In genomic region chr7:157211710-157212109, GRCh38 we compare ENCODE assay signal across 12 cellular contexts.
DNase-seq lines count a peak whose midpoint lies in the region; ATAC-seq and TF ChIP-seq lines count a peak whose summit lies in the region.
"Had no signal": no experiment of that assay in that cellular context is flagged by ENCODE, and none has a peak within 500 bp of the region (broad histone marks: within the 10 kb centered on the region; RNA-seq: fewer than 3 reads in every experiment).

No MANE protein-coding gene starts in this region.

- DNase-seq in AG08396 (ENCODE audit: low spot score): peak; percentile 63
- DNase-seq in SHP77 treated with DMSO at 0.1 percent for 48 hours (lab: John Stamatoyannopoulos, UW): peak; percentile 74
- DNase-seq in glutamatergic neuron: peak; percentile 72
- no peak for DNase-seq in ACHN
- no peak for DNase-seq in HPDE6-E6E7 (ENCODE audit: extremely low spot score)
- DNase-seq: activated CD4-positive, alpha-beta T cell treated with anti-CD3 and anti-CD28 coated beads for 1 hour; SIG-M5 had no signal

- H3K4me1 Mint-ChIP-seq in glutamatergic neuron (ENCODE audit: low read depth, unreplicated experiment): peaks cover 29% of the 10 kb centered on the region

- ATAC-seq in GM19023 (IDR thresholded peaks at IDR 0.05; ENCODE audit: unreplicated experiment) (no peak), GM19397 (IDR thresholded peaks at IDR 0.05; ENCODE audit: unreplicated experiment) (no peak)

- H3K9me3 ChIP-seq in HEK293 (ENCODE audit: control insufficient read depth, insufficient read depth, low read depth, low read length): no peaks in the 10 kb centered on the region
- H3K9me3 ChIP-seq: suprapubic skin had no signal

- H3K4me1 ChIP-seq in HEK293 (ENCODE audit: control insufficient read depth, insufficient read depth, low read length): no peaks in the 10 kb centered on the region
- H3K4me1 ChIP-seq: suprapubic skin had no signal

- peak overlapping the region; percentile 91 for H3K27ac Mint-ChIP-seq in glutamatergic neuron (ENCODE audit: unreplicated experiment)

- TF ChIP-seq CTCF in HEK293 (tag by site-specific recombination; IDR thresholded peaks at IDR 0.05) (no peak), glutamatergic neuron (IDR thresholded peaks at IDR 0.05; ENCODE audit: partially characterized antibody, unreplicated experiment) (no peak)

- H3K4me3 ChIP-seq in HEK293 (ENCODE audit: low read depth, low read length): no peak overlapping the region
- H3K4me3 ChIP-seq: suprapubic skin had no signal

- H3K27ac ChIP-seq in HEK293 (ENCODE audit: extremely low read depth, low read depth, low read length): no peak overlapping the region
- H3K27ac ChIP-seq: C4-2B, suprapubic skin had no signal

- no peaks in the 10 kb centered on the region for H3K36me3 Mint-ChIP-seq in glutamatergic neuron (ENCODE audit: unreplicated experiment)

- CTCF ChIA-PET in HEK293 (lab: Yijun Ruan, JAX): interaction anchor here (2.0 kb wide), 1 partner anchor 38 kb away, joined by 8 read pairs; no protein-coding TSS in a partner anchor

- POLR2A ChIA-PET in HEK293 (lab: Yijun Ruan, JAX): no interaction called here

- H3K4me3 Mint-ChIP-seq in glutamatergic neuron (ENCODE audit: unreplicated experiment): peak overlapping the region; percentile 56

- H3K9me3 Mint-ChIP-seq in glutamatergic neuron (ENCODE audit: unreplicated experiment): peaks cover 9% of the 10 kb centered on the region

- peaks cover 16 to 79% of the 10 kb centered on the region in 2 experiments for H3K36me3 ChIP-seq in HEK293 (ENCODE audit: control insufficient read depth in 2 of 2, insufficient read depth in 1 of 2, low read length in 2 of 2)

- H3K27me3 Mint-ChIP-seq in glutamatergic neuron (ENCODE audit: unreplicated experiment): peaks cover 2% of the 10 kb centered on the region

- in situ Hi-C loops in ACHN (cut with HindIII; ENCODE audit: low pct_ligation_motif_present, low pct_unique_long_range_greater_than_20kb, low sequenced_read_pairs): no loop called here

TF ChIP-seq in HEK293, 187 proteins besides CTCF, POLR2A, EP300 and RAD21:
- TF ChIP-seq ZBTB6 (tag by site-specific recombination; IDR thresholded peaks at IDR 0.05) (0 out of 2 replicates have a peak, but pooled peaks have one; percentile 7), SP7 (tag by site-specific recombination; IDR thresholded peaks at IDR 0.05) (no peak), SETDB1 (IDR thresholded peaks at IDR 0.05; ENCODE audit: insufficient read length, low read length) (no peak), ZEB2 (tag by site-specific recombination; IDR thresholded peaks at IDR 0.05) (no peak), ZBTB10 (tag by site-specific recombination; IDR thresholded peaks at IDR 0.05) (no peak), ZIC2 (tag by site-specific recombination; IDR thresholded peaks at IDR 0.05) (peak; percentile 20; the same call in 1 of the 2 replicates), MEIS1 (CRISPR knock-in tag; IDR thresholded peaks at IDR 0.05; ENCODE audit: borderline replicate concordance) (no peak), ZNF518A (tag by site-specific recombination; conservative IDR thresholded peaks at IDR 0.05; ENCODE audit: low read depth) (no peak), ZNF169 (tag by site-specific recombination; IDR thresholded peaks at IDR 0.05) (no peak), FEZF1 (tag by site-specific recombination; IDR thresholded peaks at IDR 0.05) (no peak), PRDM6 (tag by site-specific recombination; IDR thresholded peaks at IDR 0.05) (0 out of 2 replicates have a peak, but pooled peaks have one; percentile 26), ZNF404 (tag by site-specific recombination; IDR thresholded peaks at IDR 0.05) (no peak), PRDM1 (tag by site-specific recombination; IDR thresholded peaks at IDR 0.05) (no peak)

Comparison
In these comparisons a context has a peak if more than half of its experiments do, and no peak if none do; other contexts are left out.
1. DNase-seq: peak in AG08396 (single experiment), SHP77 treated with DMSO at 0.1 percent for 48 hours (single experiment) and glutamatergic neuron (single experiment); none in ACHN (single experiment) and HPDE6-E6E7 (single experiment).